Comparison of ENCODE assay signal across 9 cellular contexts in the genomic region with DNA sequence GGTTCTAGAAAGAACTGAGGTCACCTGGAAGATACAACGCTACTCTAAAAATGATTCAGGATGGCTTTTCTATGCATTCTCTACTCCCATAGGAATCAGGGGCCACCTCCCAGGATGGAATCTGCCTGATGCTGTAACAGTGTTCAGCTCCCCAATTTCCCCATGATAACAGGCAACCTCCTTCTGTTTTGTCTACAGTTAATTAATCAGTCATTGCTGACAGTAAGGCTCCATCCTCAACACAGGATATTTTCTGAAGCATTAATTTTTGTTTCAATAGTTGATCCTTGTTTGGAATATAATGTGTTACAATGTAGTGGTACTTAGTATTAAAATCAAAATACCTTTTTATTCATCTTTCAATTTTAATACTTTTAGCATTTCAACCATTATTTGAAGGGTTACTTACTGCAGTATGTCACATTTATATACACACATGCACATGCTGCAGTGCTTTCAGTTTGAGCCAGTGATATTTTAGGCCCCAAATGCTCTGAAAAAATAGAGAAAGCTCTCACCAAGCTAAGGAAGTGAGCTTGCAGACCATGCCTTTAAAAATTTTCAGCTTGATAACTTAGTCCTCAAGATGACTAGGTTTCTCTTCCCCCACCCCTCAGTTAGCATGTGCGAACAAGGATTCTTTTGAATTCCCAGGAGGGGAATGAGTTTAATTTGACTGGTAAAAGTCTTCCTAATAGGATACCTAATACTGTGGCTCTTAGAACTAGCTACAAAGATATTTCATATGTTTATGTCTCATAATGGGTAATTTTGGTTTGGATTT. TPM values are rescaled to one million over a fixed set of nuclear protein-coding genes. Genes with fewer than 3 reads are reported as not detected.
DNase-seq lines count a peak whose midpoint lies in the region; ATAC-seq, FAIRE-seq and TF ChIP-seq lines count a peak whose summit lies in the region.
"Had no signal": no experiment of that assay in that cellular context is flagged by ENCODE, and none has a peak within 500 bp of the region (broad histone marks: within the 10 kb centered on the region; RNA-seq: fewer than 3 reads in every experiment).

No MANE protein-coding gene starts in this region.

- H3K9me3 ChIP-seq in BLaER1 treated with 17β-estradiol and CSF1 and Interleukin-3, amounts not matched to agents 10 nM and 100 nM (replicated peaks in 1 of 11), result peaks cover 9 to 39% (median 23%) of the 10 kb centered on the region in 11 experiments; a peak in 21 of 22 replicates
- peaks cover 6% of the 10 kb centered on the region; the same call in 1 of the 2 replicates for H3K9me3 ChIP-seq in K562 (replicated peaks; ENCODE audit: control insufficient read depth, insufficient read depth, low read depth, low read length)

- intact Hi-C loops in K562 (cut with micrococcal nuclease), result loop anchor here (2.0 to 10.0 kb wide), 4 partner anchors 52 to 303 kb away; a partner anchor contains a TSS

- DNase-seq in GM19239 (ENCODE audit: insufficient read length, low spot score) (no peak), K562 (ENCODE audit: extremely low read depth in 1 of 4, low spot score in 3 of 4) (peak in 2 of 4 experiments; percentile 48 to 53), NCI-H510A (lab: John Stamatoyannopoulos, UW) (no peak), cerebellum (ENCODE audit: low spot score) (no peak), NCI-H187 treated with DMSO at 0.1 percent for 48 hours (lab: John Stamatoyannopoulos, UW) (no peak), DMS153 treated with DMSO at 0.1 percent for 48 hours (lab: John Stamatoyannopoulos, UW; ENCODE audit: unreplicated experiment) (no peak)

- FAIRE-seq in GM19239 (lab: Jason Lieb, UNC) (peak; percentile 72), K562 (lab: Jason Lieb, UNC) (no peak)

- peaks cover 61 to 77% (median 66%) of the 10 kb centered on the region in 10 experiments for H3K4me1 ChIP-seq in BLaER1 treated with 17β-estradiol and CSF1 and Interleukin-3, amounts not matched to agents 10 nM and 100 nM
- peaks cover 21 to 53% of the 10 kb centered on the region in 2 experiments for H3K4me1 ChIP-seq in K562 (replicated peaks in 1 of 2; ENCODE audit: control insufficient read depth in 2 of 2, insufficient read depth in 2 of 2, low read length in 2 of 2)

- no TSS peak for BruUV-seq in K562 (replicated peaks; lab: Mats Ljungman, UMichigan)

- H3K9ac ChIP-seq in BLaER1 treated with 17β-estradiol and CSF1 and Interleukin-3, amounts not matched to agents 10 nM and 100 nM, result peak overlapping the region; percentile 82 to 92 (median 88)
- peak overlapping the region in 1 of 2 experiments; percentile 74; a peak in 2 of 4 replicates for H3K9ac ChIP-seq in K562 (ENCODE audit: insufficient read depth in 1 of 2, low read depth in 2 of 2, low read length in 2 of 2)

- no peak for TF ChIP-seq EP300 in K562 (IDR thresholded peaks at IDR 0.05; ENCODE audit: low read length)

- peak overlapping the region; percentile 69 to 91 (median 82) for H3K4me3 ChIP-seq in BLaER1 treated with 17β-estradiol and CSF1 and Interleukin-3, amounts not matched to agents 10 nM and 100 nM
- H3K4me3 ChIP-seq in K562, result peak overlapping the region; percentile 48

- CTCF ChIA-PET in K562 (lab: Yijun Ruan, JAX; ENCODE audit: low intra/inter-chr PET ratio), result interaction anchor here (0.7 kb wide), 1 partner anchor 855 kb away, joined by 3 read pairs; no protein-coding TSS in a partner anchor

- ATAC-seq in HG03354 (IDR thresholded peaks at IDR 0.05; ENCODE audit: poor library complexity, severe bottlenecking, unreplicated experiment), result peak; percentile 39
- peak; percentile 6 for ATAC-seq in K562

- TF ChIP-seq RAD21 in K562 (CRISPR knock-in tag; conservative IDR thresholded peaks at IDR 0.05 in 1 of 2, IDR thresholded peaks at IDR 0.05 in 1 of 2), result no peak

- no peak for TF ChIP-seq CTCF in K562 (IDR thresholded peaks at IDR 0.05 in 2 of 3, conservative IDR thresholded peaks at IDR 0.05 in 1 of 3; ENCODE audit: insufficient read depth in 2 of 3, low read depth in 1 of 3, low read length in 3 of 3)

- peaks cover 23 to 26% (median 24%) of the 10 kb centered on the region in 11 experiments for H3K36me3 ChIP-seq in BLaER1 treated with 17β-estradiol and CSF1 and Interleukin-3, amounts not matched to agents 10 nM and 100 nM
- peaks cover 22% of the 10 kb centered on the region; the same call in 2 of the 3 replicates for H3K36me3 ChIP-seq in K562 (ENCODE audit: control insufficient read depth, insufficient read depth, low read length)

- WGBS in K562 (ENCODE audit: insufficient coverage, low coverage, missing lambda C conversion rate), result 44% methylated on average over 2 of the region's 2 CpGs

- TF ChIP-seq POLR2A in K562 (conservative IDR thresholded peaks at IDR 0.05), result no peak

- H3K79me2 ChIP-seq in K562 (ENCODE audit: control insufficient read depth, insufficient read depth, low read length), result peaks cover 34% of the 10 kb centered on the region

- peak overlapping the region; percentile 82 to 97 (median 93) for H3K27ac ChIP-seq in BLaER1 treated with 17β-estradiol and CSF1 and Interleukin-3, amounts not matched to agents 10 nM and 100 nM
- H3K27ac ChIP-seq in K562 (ENCODE audit: extremely low read depth, low read depth, low read length), result peak overlapping the region; percentile 79

- H4K20me1 ChIP-seq in BLaER1 treated with 17β-estradiol and CSF1 and Interleukin-3, amounts not matched to agents 10 nM and 100 nM, result peaks cover 0 to 19% (median 3%) of the 10 kb centered on the region in 11 experiments; a peak in 6 of 22 replicates
- no peaks in the 10 kb centered on the region for H4K20me1 ChIP-seq in K562 (replicated peaks; ENCODE audit: control insufficient read depth, insufficient read depth, low read length)

- in situ Hi-C loops in K562 (cut with MboI), result no loop called here

- POLR2A ChIA-PET in K562 (lab: Yijun Ruan, JAX), result interaction anchor here (0.7 to 1.6 kb wide), 7 partner anchors 8 to 90 kb away, joined by 3 to 4 read pairs (median 3); no protein-coding TSS in a partner anchor

- no peaks in the 10 kb centered on the region for H3K9me1 ChIP-seq in K562 (ENCODE audit: control insufficient read depth, insufficient read depth, low read length)

- H3K27me3 ChIP-seq in BLaER1 treated with 17β-estradiol and CSF1 and Interleukin-3, amounts not matched to agents 10 nM and 100 nM, result no peaks in the 10 kb centered on the region
- no peaks in the 10 kb centered on the region for H3K27me3 ChIP-seq in K562 (ENCODE audit: control insufficient read depth in 2 of 2, insufficient read depth in 2 of 2, low read length in 2 of 2)

- H2AFZ ChIP-seq in K562 (ENCODE audit: low read depth, low read length), result peak overlapping the region; percentile 96

- H3K4me2 ChIP-seq in BLaER1 treated with 17β-estradiol and CSF1 and Interleukin-3, amounts not matched to agents 10 nM and 100 nM, result peak overlapping the region; percentile 89 to 99 (median 93)
- peak overlapping the region; percentile 90 for H3K4me2 ChIP-seq in K562 (ENCODE audit: insufficient read depth, low read length)

TF ChIP-seq in K562, 482 proteins besides CTCF, POLR2A, EP300 and RAD21 (continues in another document):
- no peak for TF ChIP-seq HNRNPLL (IDR thresholded peaks at IDR 0.05; ENCODE audit: low read depth, low read length, poor library complexity, severe bottlenecking)
- TF ChIP-seq KAT8 (IDR thresholded peaks at IDR 0.05; ENCODE audit: low read depth), result no peak
- TF ChIP-seq, protein P1, sequence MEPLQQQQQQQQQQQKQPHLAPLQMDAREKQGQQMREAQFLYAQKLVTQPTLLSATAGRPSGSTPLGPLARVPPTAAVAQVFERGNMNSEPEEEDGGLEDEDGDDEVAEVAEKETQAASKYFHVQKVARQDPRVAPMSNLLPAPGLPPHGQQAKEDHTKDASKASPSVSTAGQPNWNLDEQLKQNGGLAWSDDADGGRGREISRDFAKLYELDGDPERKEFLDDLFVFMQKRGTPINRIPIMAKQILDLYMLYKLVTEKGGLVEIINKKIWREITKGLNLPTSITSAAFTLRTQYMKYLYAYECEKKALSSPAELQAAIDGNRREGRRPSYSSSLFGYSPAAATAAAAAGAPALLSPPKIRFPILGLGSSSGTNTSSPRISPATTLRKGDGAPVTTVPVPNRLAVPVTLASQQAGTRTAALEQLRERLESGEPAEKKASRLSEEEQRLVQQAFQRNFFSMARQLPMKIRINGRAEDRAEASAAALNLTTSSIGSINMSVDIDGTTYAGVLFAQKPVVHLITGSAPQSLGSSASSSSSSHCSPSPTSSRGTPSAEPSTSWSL (CRISPR knock-in tag; IDR thresholded peaks at IDR 0.05; ENCODE audit: borderline replicate concordance), result no peak
- no peak for TF ChIP-seq ZNF445 (CRISPR knock-in tag; IDR thresholded peaks at IDR 0.05; ENCODE audit: low read depth)
- 0 out of 2 replicates have a peak, but pooled peaks have one; percentile 41 for TF ChIP-seq MECOM (CRISPR knock-in tag; IDR thresholded peaks at IDR 0.05)
- no peak for TF ChIP-seq ELF4 (CRISPR knock-in tag; IDR thresholded peaks at IDR 0.05)
- no peak for TF ChIP-seq SRSF9 (IDR thresholded peaks at IDR 0.05; ENCODE audit: borderline replicate concordance, low read depth, low read length)

RNA-seq across cellular contexts. Expression of a gene that starts 0.6 kb away (rescaled TPM):
- total RNA-seq in K562 (2011; cell fraction: chromatin; rRNA removed; ENCODE audit: low replicate concordance), result 56.0 and 57.2 TPM in 2 replicates
- total RNA-seq in K562 (2011; cell fraction: nucleolus; rRNA removed), result 34.2 and 36.7 TPM in 2 replicates
- 33.4 and 37.5 TPM in 2 replicates for total RNA-seq in K562 (2011; cell fraction: nucleoplasm; rRNA removed)
- total RNA-seq in K562 (2014; rRNA removed), result 31.4 and 31.6 TPM in 2 replicates
- 30.6 and 37.7 TPM in 2 replicates for total RNA-seq in K562 (2014; rRNA removed; fragmentation: Illumina TruSeq; extraction: Trizol)
- total RNA-seq in K562 (2015; rRNA removed; fragmentation: Illumina TruSeq; extraction: Trizol), result 37.7 and 42.5 TPM in 2 replicates
- 33.7 and 35.4 TPM in 2 replicates for total RNA-seq in K562 (2021)
- polyA plus RNA-seq in K562 (2011; rRNA removed), result 22.8 and 24.6 TPM in 2 replicates
- polyA plus RNA-seq in K562 (2011; cell fraction: cytosol; rRNA removed), result 13.7 and 24.1 TPM in 2 replicates
- 14.5 and 21.4 TPM in 2 replicates for polyA plus RNA-seq in K562 (2011; cell fraction: nucleus; rRNA removed)
- polyA plus RNA-seq in K562 (2012), result 19.0 and 36.2 TPM in 2 replicates
- 29.0 and 32.3 TPM in 2 replicates for polyA plus RNA-seq in K562 (2014; fragmentation: Illumina TruSeq; extraction: Trizol)
- 1 to 10 TPM; 5.3 to 6.2 TPM for polyA plus RNA-seq in K562 (2014; fragmentation: Nextera tagmentation; extraction: Ambion mirVana)
- polyA plus RNA-seq in K562 (2014; rRNA removed), result 10.7 and 12.9 TPM in 2 replicates
- polyA minus RNA-seq in K562 (2011; rRNA and poly(A)+ RNA removed), result 85.5 and 93.3 TPM in 2 replicates
- polyA minus RNA-seq in K562 (2011; cell fraction: cytosol; rRNA and poly(A)+ RNA removed), result 52.8 and 61.1 TPM in 2 replicates
- polyA minus RNA-seq in K562 (2011; cell fraction: nucleus; rRNA and poly(A)+ RNA removed), result 68.7 and 79.4 TPM in 2 replicates
- 1.9 TPM for total RNA-seq in cerebellum
- total RNA-seq: progenitor cell of endocrine pancreas had no signal

Comparison
In these comparisons a context has a peak if more than half of its experiments do, and no peak if none do; other contexts are left out.
1. RNA of a gene that starts 0.6 kb away (total RNA-seq): 30.6 to 57.2 TPM in K562; 1.9 TPM in cerebellum (single experiment); every median in the first group is over 10 times any median in the second.